ENCODE assay signal across 8 cellular contexts in genomic region chr1:225467193-225468020, GRCh38.
DNase-seq lines count a peak whose midpoint lies in the region; ATAC-seq and FAIRE-seq lines count a peak whose summit lies in the region.

No MANE protein-coding gene starts in this region.

- peaks cover 47% of the 10 kb centered on the region for H3K4me1 Mint-ChIP-seq in activated naive CD4-positive, alpha-beta T cell treated with anti-CD3 and anti-CD28 coated beads, Interleukin-2, amount 50 U/mL, for 24 hours

- peak overlapping the region; percentile 92 for H3K4me3 Mint-ChIP-seq in activated naive CD4-positive, alpha-beta T cell treated with anti-CD3 and anti-CD28 coated beads, Interleukin-2, amount 50 U/mL, for 24 hours

- ATAC-seq in GM18520 (IDR thresholded peaks at IDR 0.05; ENCODE audit: unreplicated experiment): peak; percentile 92
- peak; percentile 93 for ATAC-seq in HG03039 (IDR thresholded peaks at IDR 0.05; ENCODE audit: unreplicated experiment)

- no peaks in the 10 kb centered on the region for H3K36me3 Mint-ChIP-seq in activated naive CD4-positive, alpha-beta T cell treated with anti-CD3 and anti-CD28 coated beads, Interleukin-2, amount 50 U/mL, for 24 hours

- H3K9me3 Mint-ChIP-seq in activated naive CD4-positive, alpha-beta T cell treated with anti-CD3 and anti-CD28 coated beads, Interleukin-2, amount 50 U/mL, for 24 hours: no peaks in the 10 kb centered on the region

- DNase-seq in SKM-1 (lab: John Stamatoyannopoulos, UW; ENCODE audit: unreplicated experiment): peak; percentile 97
- peak; percentile 62 for DNase-seq in medulla oblongata (ENCODE audit: extremely low spot score)
- DNase-seq in stimulated activated CD8-positive, alpha-beta memory T cell treated with anti-CD3 and anti-CD28 coated beads, Interleukin-7, amount 100 ng/mL, for 4 hours (ENCODE audit: low read depth in 2 of 2): peak; percentile 67 to 73
- DNase-seq in NCI-H2171 (lab: John Stamatoyannopoulos, UW): no peak
- no peak for DNase-seq in RCC 7860 (ENCODE audit: low spot score)

- FAIRE-seq in RCC 7860 (lab: Jason Lieb, UNC): no peak

- no peaks in the 10 kb centered on the region for H3K27me3 Mint-ChIP-seq in activated naive CD4-positive, alpha-beta T cell treated with anti-CD3 and anti-CD28 coated beads, Interleukin-2, amount 50 U/mL, for 24 hours

- H3K27ac Mint-ChIP-seq in activated naive CD4-positive, alpha-beta T cell treated with anti-CD3 and anti-CD28 coated beads, Interleukin-2, amount 50 U/mL, for 24 hours: peak overlapping the region; percentile 99

Comparison
In these comparisons a context has a peak if more than half of its experiments do, and no peak if none do; other contexts are left out.
1. DNase-seq: peak in SKM-1 (single experiment), medulla oblongata (single experiment) and stimulated activated CD8-positive, alpha-beta memory T cell treated with anti-CD3 and anti-CD28 coated beads, Interleukin-7, amount 100 ng/mL, for 4 hours (2 of 2); none in NCI-H2171 (single experiment) and RCC 7860 (single experiment).